In the genomic region with DNA sequence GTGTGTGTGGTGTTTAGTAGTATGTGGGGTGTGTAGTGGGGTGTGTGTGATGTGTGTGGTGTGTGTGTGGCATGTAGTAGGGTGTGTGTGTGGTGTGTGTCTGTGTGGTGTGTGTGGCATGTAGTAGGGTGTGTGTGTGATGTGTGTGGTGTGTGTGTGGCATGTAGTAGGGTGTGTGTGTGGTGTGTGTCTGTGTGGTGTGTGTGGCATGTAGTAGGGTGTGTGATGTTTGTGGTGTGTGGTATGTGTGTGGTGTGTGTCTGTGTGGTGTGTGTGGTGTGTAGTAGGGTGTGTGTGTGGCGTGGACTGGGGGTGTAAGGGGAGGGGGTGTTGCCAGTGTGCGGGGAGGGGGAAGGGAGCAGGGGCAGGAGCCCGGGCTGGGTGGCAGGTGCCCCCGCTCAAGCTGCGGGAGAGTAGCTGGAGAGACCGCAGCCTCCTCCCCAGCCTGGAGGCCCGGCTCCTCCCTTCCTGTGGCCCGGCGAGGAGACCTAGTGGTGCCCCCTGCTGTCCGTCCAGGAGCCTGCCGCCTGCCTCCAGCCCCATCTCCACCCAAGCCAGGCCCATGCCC, we compare ENCODE assay signal across 8 cellular contexts. TPM values are rescaled to one million over a fixed set of nuclear protein-coding genes. Genes with fewer than 3 reads are reported as not detected.
DNase-seq lines count a peak whose midpoint lies in the region; ATAC-seq, FAIRE-seq and TF ChIP-seq lines count a peak whose summit lies in the region.
"Not testable (repeated sequence)": the region's sequence is repeated elsewhere in the genome, so short reads cannot be mapped to it uniquely, and the experiment has no call there.

No MANE protein-coding gene starts in this region.

- H3K4me1 ChIP-seq in RWPE2 (ENCODE audit: insufficient read depth, poor library complexity, severe bottlenecking); kidney (ENCODE audit: control insufficient read depth in 1 of 2, insufficient read depth in 1 of 2, low read depth in 1 of 2, low read length in 2 of 2); spleen: not testable (repeated sequence)

- not testable (repeated sequence) for H3K27me3 Mint-ChIP-seq in type B pancreatic cell

- H3K4me3 Mint-ChIP-seq in type B pancreatic cell = not testable (repeated sequence)

- not testable (repeated sequence) for H3K27ac ChIP-seq in RWPE2 (ENCODE audit: poor library complexity, severe bottlenecking); kidney (ENCODE audit: low read depth in 2 of 2, low read length in 2 of 2)
- peak overlapping the region in 1 of 8 donors; percentile 33 for H3K27ac ChIP-seq in spleen

- H3K4me1 Mint-ChIP-seq in type B pancreatic cell (ENCODE audit: unreplicated experiment) = not testable (repeated sequence)

- not testable (repeated sequence) for TF ChIP-seq CTCF in RWPE2 (IDR thresholded peaks at IDR 0.05; ENCODE audit: poor library complexity, severe bottlenecking); bronchial epithelial cell (IDR thresholded peaks at IDR 0.05; ENCODE audit: insufficient read depth, low read length, severe bottlenecking)
- TF ChIP-seq CTCF in kidney (IDR thresholded peaks at IDR 0.05; ENCODE audit: borderline replicate concordance, extremely low read depth, insufficient read depth) (peak; percentile 4), spleen (IDR thresholded peaks at IDR 0.05 in 8 of 11, conservative IDR thresholded peaks at IDR 0.05 in 3 of 11) (peak in 3 of 11 experiments; percentile 18 to 38 (median 24)), type B pancreatic cell (conservative IDR thresholded peaks at IDR 0.05) (peak; percentile 59)

- DNase-seq in RWPE2 (ENCODE audit: low spot score) = peak; percentile 54
- DNase-seq in activated CD8-positive, alpha-beta memory T cell treated with anti-CD3 and anti-CD28 coated beads, Interleukin-2, amount 50 U/mL, for 48 hours = peak; percentile 79
- peak; percentile 1 for DNase-seq in bronchial epithelial cell (ENCODE audit: low read depth)
- DNase-seq in kidney = peak; percentile 51
- DNase-seq in spleen = peak; percentile 83
- peak; percentile 79 for DNase-seq in type B pancreatic cell (ENCODE audit: extremely low spot score, unreplicated experiment)

- ATAC-seq in GM18520 (IDR thresholded peaks at IDR 0.05; ENCODE audit: unreplicated experiment) (peak; percentile 41), HG03045 (IDR thresholded peaks at IDR 0.05; ENCODE audit: unreplicated experiment) (peak; percentile 53), RWPE2 (ENCODE audit: low read depth) (peak; percentile 76)

- not testable (repeated sequence) for TF ChIP-seq POLR2A in spleen (IDR thresholded peaks at IDR 0.05)

- WGBS in spleen, 5 donors = 5 to 54% (median 22%) methylated on average over 1 to 7 of the region's 11 CpGs

- intact Hi-C loops in kidney (cut with DNase I); spleen (cut with DNase I; ENCODE audit: low total_unique reads): not testable (repeated sequence)

- H3K4me3 ChIP-seq in RWPE2 (ENCODE audit: severe bottlenecking); bronchial epithelial cell (ENCODE audit: low read depth, low read length); kidney (ENCODE audit: low read length in 2 of 2); spleen: not testable (repeated sequence)

- H3K27ac Mint-ChIP-seq in type B pancreatic cell = not testable (repeated sequence)

- H3K9me3 Mint-ChIP-seq in type B pancreatic cell = not testable (repeated sequence)

- peak; percentile 100 for FAIRE-seq in bronchial epithelial cell (lab: Jason Lieb, UNC)
- not testable (repeated sequence) for FAIRE-seq in kidney (lab: Jason Lieb, UNC)

- not testable (repeated sequence) for H3K36me3 ChIP-seq in RWPE2 (ENCODE audit: low read depth); bronchial epithelial cell (ENCODE audit: control insufficient read depth, insufficient read depth, low read length); kidney (ENCODE audit: control insufficient read depth in 1 of 2, insufficient read depth in 2 of 2, low read length in 2 of 2); spleen

- H3K36me3 Mint-ChIP-seq in type B pancreatic cell = not testable (repeated sequence)

- H3K9ac ChIP-seq in kidney (ENCODE audit: low read length in 2 of 2) = not testable (repeated sequence)

- not testable (repeated sequence) for H3K9me3 ChIP-seq in RWPE2 (ENCODE audit: severe bottlenecking); kidney (ENCODE audit: control insufficient read depth in 1 of 2, low read length in 2 of 2); spleen

- H3K27me3 ChIP-seq in RWPE2 (ENCODE audit: insufficient read depth, poor library complexity, severe bottlenecking); bronchial epithelial cell (ENCODE audit: control insufficient read depth, insufficient read depth, low read length); spleen (replicated peaks in 1 of 7): not testable (repeated sequence)

RNA-seq across cellular contexts. Expression of gene GOLGA8T, which starts 38.3 kb away (rescaled TPM):
- total RNA-seq in bronchial epithelial cell = 0.13 TPM in 1 of 2 replicates, not detected in the other
- not detected for total RNA-seq in kidney
- 0.28 TPM for polyA plus RNA-seq in kidney (ENCODE audit: insufficient read depth, low read depth, low replicate concordance)
- 1 to 10 TPM in 1 of 7 donors, under 1 TPM in 2, not detected in 4; 0.52 to 1.1 (median 0.55) TPM for total RNA-seq in spleen
- under 1 TPM; 0.06 to 0.19 (median 0.11) TPM for polyA plus RNA-seq in spleen
- total RNA-seq in type B pancreatic cell (ENCODE audit: low replicate concordance) = 0.19 and 0.99 TPM in 2 replicates

Comparison
In these comparisons a context has a peak if more than half of its experiments do, and no peak if none do; other contexts are left out.
1. DNase-seq: peak in every context shown above with its lines; median percentile 83 in spleen; 79 in activated CD8-positive, alpha-beta memory T cell treated with anti-CD3 and anti-CD28 coated beads, Interleukin-2, amount 50 U/mL, for 48 hours; 79 in type B pancreatic cell; 54 in RWPE2; 51 in kidney; 1 in bronchial epithelial cell.